Comparison of ENCODE assay signal across 21 cellular contexts in genomic region chr6:130769812-130770211, GRCh38. TPM values are rescaled to one million over a fixed set of nuclear protein-coding genes. Genes with fewer than 3 reads are reported as not detected.
A peak's percentile ranks its signal among the peaks of the same experiment; 100 is the strongest.
DNase-seq lines count a peak whose midpoint lies in the region; FAIRE-seq and TF ChIP-seq lines count a peak whose summit lies in the region.
"Had no signal": no experiment of that assay in that cellular context is flagged by ENCODE, and none has a peak within 500 bp of the region (broad histone marks: within the 10 kb centered on the region; RNA-seq: fewer than 3 reads in every experiment).

No MANE protein-coding gene starts in this region.

- no peak overlapping the region for H3K9ac ChIP-seq in astrocyte (ENCODE audit: low read length)
- H3K9ac ChIP-seq: GM23248 had no signal

- FAIRE-seq in astrocyte (lab: Jason Lieb, UNC), result peak; percentile 34
- FAIRE-seq: A549, D721Med, G401.6, GM12891, GM19239, HepG2 had no signal

- H3K4me1 ChIP-seq in astrocyte (ENCODE audit: insufficient read depth, low read length), result no peaks in the 10 kb centered on the region
- H3K4me1 ChIP-seq: A549, BE2C, Caco-2, HAP-1 had no signal

- H3K27ac Mint-ChIP-seq in astrocyte (ENCODE audit: unreplicated experiment), result no peak overlapping the region
- H3K27ac Mint-ChIP-seq: CD4-positive, alpha-beta T cell had no signal

- H3K27me3 Mint-ChIP-seq in astrocyte (ENCODE audit: low read depth, unreplicated experiment), result no peaks in the 10 kb centered on the region
- H3K27me3 Mint-ChIP-seq: CD4-positive, alpha-beta T cell had no signal

- H3K36me3 Mint-ChIP-seq in astrocyte (ENCODE audit: low read depth, unreplicated experiment), result no peaks in the 10 kb centered on the region

- no peak for TF ChIP-seq CTCF in astrocyte (IDR thresholded peaks at IDR 0.05; ENCODE audit: insufficient read depth, low read depth, low read length)
- no peak for TF ChIP-seq CTCF in fibroblast of pulmonary artery (IDR thresholded peaks at IDR 0.05; ENCODE audit: low read length, missing control alignments)

- DNase-seq in SKM-1 treated with dmso at 0.1 percent for 144 hours (lab: John Stamatoyannopoulos, UW; ENCODE audit: unreplicated experiment) (peak; percentile 22), SKM-1 (lab: John Stamatoyannopoulos, UW; ENCODE audit: unreplicated experiment) (no peak), astrocyte (ENCODE audit: low read depth) (peak; percentile 12), fibroblast of pulmonary artery (ENCODE audit: low read depth) (peak; percentile 8), kidney glomerular epithelial cell (lab: John Stamatoyannopoulos, UW) (no peak)
- DNase-seq in stimulated activated CD4-positive, alpha-beta T cell treated with anti-CD3 and anti-CD28 coated beads, Interleukin-4, amount 100 ng/mL, for 24 hours, result no peak
- DNase-seq in activated effector memory CD4-positive, alpha-beta T cell treated with Interleukin-2 at 50 U/mL for 16 hours, result no peak
- DNase-seq: BE2C; Caco-2; CD4-positive, alpha-beta T cell; GM23248 had no signal

- H4K20me1 ChIP-seq in astrocyte (ENCODE audit: insufficient read depth, low read length), result no peaks in the 10 kb centered on the region

- H3K27ac ChIP-seq in astrocyte (ENCODE audit: low read depth, low read length), result no peak overlapping the region
- H3K27ac ChIP-seq: 22Rv1, A549, C4-2B, GM23248 had no signal

- H3K4me3 ChIP-seq in astrocyte (ENCODE audit: insufficient read depth, low read depth, low read length), result no peak overlapping the region
- H3K4me3 ChIP-seq in fibroblast of pulmonary artery (replicated peaks; ENCODE audit: low read depth, low read length), result no peak overlapping the region
- H3K4me3 ChIP-seq: A549, GM23248, HAP-1 had no signal

- no peaks in the 10 kb centered on the region for H3K9me3 Mint-ChIP-seq in astrocyte (ENCODE audit: unreplicated experiment)
- H3K9me3 Mint-ChIP-seq: CD4-positive, alpha-beta T cell had no signal

- H3K36me3 ChIP-seq in astrocyte (ENCODE audit: insufficient read depth, low read length), result no peaks in the 10 kb centered on the region
- H3K36me3 ChIP-seq: BE2C, HAP-1 had no signal

- no peaks in the 10 kb centered on the region for H3K4me1 Mint-ChIP-seq in astrocyte (ENCODE audit: low read depth, unreplicated experiment)

- no peak overlapping the region for H3K4me2 ChIP-seq in astrocyte (ENCODE audit: low read length)
- H3K4me2 ChIP-seq: A549 had no signal

- no peaks in the 10 kb centered on the region for H3K79me2 ChIP-seq in astrocyte (ENCODE audit: insufficient read depth, low read length)

- H2AFZ ChIP-seq in astrocyte (ENCODE audit: low read depth, low read length), result no peak overlapping the region
- H2AFZ ChIP-seq: GM23248 had no signal

- no peaks in the 10 kb centered on the region for H3K27me3 ChIP-seq in astrocyte (ENCODE audit: insufficient read depth, low read length)
- H3K27me3 ChIP-seq: BE2C had no signal

- no peak overlapping the region for H3K4me3 Mint-ChIP-seq in astrocyte (ENCODE audit: unreplicated experiment)
- H3K4me3 Mint-ChIP-seq: CD4-positive, alpha-beta T cell had no signal

- H3K9me3 ChIP-seq in astrocyte (ENCODE audit: insufficient read depth, low read depth, low read length), result no peaks in the 10 kb centered on the region
- H3K9me3 ChIP-seq: A549, BE2C, Caco-2, HAP-1 had no signal

RNA-seq across cellular contexts. Expression of gene SMLR1, which starts 57.4 kb away (rescaled TPM):
- total RNA-seq in astrocyte, result not detected in 2 replicates
- total RNA-seq: CD4-positive, alpha-beta T cell; GM23248; H4 had no signal

Comparison
In these comparisons a context has a peak if more than half of its experiments do, and no peak if none do; other contexts are left out.
1. DNase-seq: peak in SKM-1 treated with dmso at 0.1 percent for 144 hours (single experiment), astrocyte (single experiment) and fibroblast of pulmonary artery (single experiment); none in SKM-1 (single experiment), stimulated activated CD4-positive, alpha-beta T cell treated with anti-CD3 and anti-CD28 coated beads, Interleukin-4, amount 100 ng/mL, for 24 hours (single experiment), kidney glomerular epithelial cell (single experiment) and activated effector memory CD4-positive, alpha-beta T cell treated with Interleukin-2 at 50 U/mL for 16 hours (single experiment).